In genomic region chr12:108842364-108842763, GRCh38 we compare ENCODE assay signal across 18 cellular contexts. TPM values are rescaled to one million over a fixed set of nuclear protein-coding genes. Genes with fewer than 3 reads are reported as not detected.
A peak's percentile ranks its signal among the peaks of the same experiment; 100 is the strongest.
DNase-seq lines count a peak whose midpoint lies in the region; ATAC-seq and TF ChIP-seq lines count a peak whose summit lies in the region.
"Had no signal": no experiment of that assay in that cellular context is flagged by ENCODE, and none has a peak within 500 bp of the region (broad histone marks: within the 10 kb centered on the region; RNA-seq: fewer than 3 reads in every experiment).

No MANE protein-coding gene starts in this region.

- H4K20me1 ChIP-seq in PC-3 (ENCODE audit: low read length) = no peaks in the 10 kb centered on the region

- no peak for DNase-seq in natural killer cell treated with Interleukin-12 subunit alpha and Interleukin-12 subunit beta and Interleukin-15 and Interleukin-18, amount 100 ng/mL, for 72 hours (ENCODE audit: low spot score)
- DNase-seq in natural killer cell (no peak), colonic mucosa (no peak), NCI-H526 (lab: John Stamatoyannopoulos, UW) (no peak), PC-3 (no peak)
- no peak for DNase-seq in activated CD4-positive, CD25-positive, alpha-beta regulatory T cell (lab: John Stamatoyannopoulos, UW)
- DNase-seq: activated B cell treated with CpG ODN at 0.5 μM for 24 hours; activated naive CD8-positive, alpha-beta T cell treated with anti-CD3 and anti-CD28 coated beads for 36 hours; hippocampal formation; NCI-H1694; SW 1271; tibial artery had no signal

- H3K9me3 Mint-ChIP-seq in natural killer cell treated with Interleukin-12 subunit alpha and Interleukin-12 subunit beta and Interleukin-15 and Interleukin-18, amount 100 ng/mL, for 72 hours = no peaks in the 10 kb centered on the region
- H3K9me3 Mint-ChIP-seq in natural killer cell = no peaks in the 10 kb centered on the region
- H3K9me3 Mint-ChIP-seq: activated B cell treated with CpG ODN at 0.5 μM for 24 hours had no signal

- H3K27me3 Mint-ChIP-seq in natural killer cell treated with Interleukin-12 subunit alpha and Interleukin-12 subunit beta and Interleukin-15 and Interleukin-18, amount 100 ng/mL, for 72 hours = no peaks in the 10 kb centered on the region
- H3K27me3 Mint-ChIP-seq in natural killer cell (ENCODE audit: low read depth in 2 of 2) = no peaks in the 10 kb centered on the region
- H3K27me3 Mint-ChIP-seq: activated B cell treated with CpG ODN at 0.5 μM for 24 hours; activated naive CD8-positive, alpha-beta T cell treated with anti-CD3 and anti-CD28 coated beads for 36 hours had no signal

- H3K4me1 ChIP-seq in colonic mucosa (peaks cover 11% of the 10 kb centered on the region), neutrophil (ENCODE audit: control insufficient read depth in 1 of 2, insufficient read depth in 1 of 2, low read depth in 1 of 2, low read length in 1 of 2) (peaks cover 91 to 94% of the 10 kb centered on the region in 2 experiments), PC-3 (ENCODE audit: insufficient read depth, low read length) (peaks cover 26% of the 10 kb centered on the region)

- no peaks in the 10 kb centered on the region for H3K36me3 ChIP-seq in colonic mucosa
- H3K36me3 ChIP-seq in neutrophil = peaks cover 3% of the 10 kb centered on the region
- peaks cover 17% of the 10 kb centered on the region for H3K36me3 ChIP-seq in PC-3 (ENCODE audit: low read depth, low read length)

- H3K9me3 ChIP-seq in colonic mucosa = no peaks in the 10 kb centered on the region
- no peaks in the 10 kb centered on the region for H3K9me3 ChIP-seq in neutrophil
- no peaks in the 10 kb centered on the region for H3K9me3 ChIP-seq in PC-3 (ENCODE audit: low read length)
- H3K9me3 ChIP-seq: tibial artery had no signal

- no peak overlapping the region for H2AFZ ChIP-seq in PC-3 (ENCODE audit: low read length)

- no peak overlapping the region for H3K4me2 ChIP-seq in PC-3 (ENCODE audit: low read length)

- intact Hi-C loops in natural killer cell (cut with micrococcal nuclease) = no loop called here
- intact Hi-C loops in colonic mucosa (cut with DNase I) = no loop called here
- intact Hi-C loops in PC-3 (cut with micrococcal nuclease) = no loop called here

- CTCF ChIA-PET in PC-3 (lab: Charles Lee) = no interaction called here

- H3K9me2 ChIP-seq in PC-3 (replicated peaks; ENCODE audit: low read length) = no peaks in the 10 kb centered on the region

- BruUV-seq in PC-3 (replicated peaks; lab: Mats Ljungman, UMichigan) = no TSS peak

- H3K4me1 Mint-ChIP-seq in natural killer cell treated with Interleukin-12 subunit alpha and Interleukin-12 subunit beta and Interleukin-15 and Interleukin-18, amount 100 ng/mL, for 72 hours (ENCODE audit: low read depth in 2 of 2) = peaks cover 52 to 57% of the 10 kb centered on the region in 2 donors
- peaks cover 54 to 59% of the 10 kb centered on the region in 2 donors for H3K4me1 Mint-ChIP-seq in natural killer cell

- H3K9ac ChIP-seq in colonic mucosa (ENCODE audit: low read depth in 2 of 2, low read length in 2 of 2) = no peak overlapping the region
- H3K9ac ChIP-seq in PC-3 (ENCODE audit: low read length) = no peak overlapping the region

- H3K4me3 ChIP-seq in colonic mucosa = no peak overlapping the region
- no peak overlapping the region for H3K4me3 ChIP-seq in neutrophil (ENCODE audit: low read depth in 1 of 2, low read length in 1 of 2)
- no peak overlapping the region for H3K4me3 ChIP-seq in PC-3 (ENCODE audit: low read length)
- H3K4me3 ChIP-seq: tibial artery had no signal

- H3F3A ChIP-seq in PC-3 (ENCODE audit: low read length, unreplicated experiment) = no peaks in the 10 kb centered on the region

- H3K27me3 ChIP-seq in colonic mucosa (no peaks in the 10 kb centered on the region), neutrophil (no peaks in the 10 kb centered on the region), PC-3 (ENCODE audit: low read length) (no peaks in the 10 kb centered on the region)
- H3K27me3 ChIP-seq: tibial artery had no signal

- H3K27ac Mint-ChIP-seq in natural killer cell treated with Interleukin-12 subunit alpha and Interleukin-12 subunit beta and Interleukin-15 and Interleukin-18, amount 100 ng/mL, for 72 hours = peak overlapping the region; percentile 99 to 100
- no peak overlapping the region for H3K27ac Mint-ChIP-seq in natural killer cell
- H3K27ac Mint-ChIP-seq: activated B cell treated with CpG ODN at 0.5 μM for 24 hours; activated naive CD8-positive, alpha-beta T cell treated with anti-CD3 and anti-CD28 coated beads for 36 hours had no signal

- H3K27ac ChIP-seq in colonic mucosa (peak overlapping the region; percentile 11), neutrophil (peak overlapping the region; percentile 43), PC-3 (ENCODE audit: low read length) (no peak overlapping the region)
- H3K27ac ChIP-seq: tibial artery had no signal

- POLR2A ChIA-PET in PC-3 (lab: Charles Lee; ENCODE audit: unreplicated experiment) = no interaction called here

- peaks cover 4% of the 10 kb centered on the region for H3K36me3 Mint-ChIP-seq in natural killer cell treated with Interleukin-12 subunit alpha and Interleukin-12 subunit beta and Interleukin-15 and Interleukin-18, amount 100 ng/mL, for 72 hours
- no peaks in the 10 kb centered on the region for H3K36me3 Mint-ChIP-seq in natural killer cell

- H3K4me3 Mint-ChIP-seq in natural killer cell treated with Interleukin-12 subunit alpha and Interleukin-12 subunit beta and Interleukin-15 and Interleukin-18, amount 100 ng/mL, for 72 hours = no peak overlapping the region
- H3K4me3 Mint-ChIP-seq in natural killer cell = no peak overlapping the region
- H3K4me3 Mint-ChIP-seq: activated B cell treated with CpG ODN at 0.5 μM for 24 hours; activated naive CD8-positive, alpha-beta T cell treated with anti-CD3 and anti-CD28 coated beads for 36 hours had no signal

- no peak for ATAC-seq in natural killer cell treated with Interleukin-12 subunit alpha and Interleukin-12 subunit beta and Interleukin-15 and Interleukin-18, amount 100 ng/mL, for 72 hours
- no peak for ATAC-seq in natural killer cell
- no peak for ATAC-seq in HG03432 (IDR thresholded peaks at IDR 0.05; ENCODE audit: unreplicated experiment)
- no peak for ATAC-seq in PC-3

- TF ChIP-seq CTCF in natural killer cell (IDR thresholded peaks at IDR 0.05) = no peak
- no peak for TF ChIP-seq CTCF in colonic mucosa (IDR thresholded peaks at IDR 0.05)
- no peak for TF ChIP-seq CTCF in neutrophil (IDR thresholded peaks at IDR 0.05)
- no peak for TF ChIP-seq CTCF in PC-3 (conservative IDR thresholded peaks at IDR 0.05; ENCODE audit: low read depth, low read length)

- H3K79me2 ChIP-seq in PC-3 (ENCODE audit: low read length) = peaks cover 33% of the 10 kb centered on the region

RNA-seq across cellular contexts. Expression of gene SSH1, which starts 15.0 kb away (rescaled TPM):
- 10 to 100 TPM; 40.5 to 73.9 TPM for total RNA-seq in natural killer cell treated with Interleukin-12 subunit alpha and Interleukin-12 subunit beta and Interleukin-15 and Interleukin-18, amount 100 ng/mL, for 72 hours
- total RNA-seq in natural killer cell (10 to 100 TPM; 57.4 to 74.1 (median 66.6) TPM), colonic mucosa (10 to 100 TPM; 22.5 to 29.1 TPM), PC-3 (2014; rRNA removed) (17.2 and 24.2 TPM in 2 replicates)

RNA-seq across cellular contexts. Expression of gene DAO, which starts 37.5 kb away (rescaled TPM):
- total RNA-seq in natural killer cell treated with Interleukin-12 subunit alpha and Interleukin-12 subunit beta and Interleukin-15 and Interleukin-18, amount 100 ng/mL, for 72 hours = not detected
- total RNA-seq in natural killer cell (not detected), colonic mucosa (1 to 10 TPM; 2.2 to 2.4 TPM), PC-3 (2014; rRNA removed) (not detected in 2 replicates)
- total RNA-seq: activated B cell treated with CpG ODN at 0.5 μM for 24 hours; activated naive CD8-positive, alpha-beta T cell treated with anti-CD3 and anti-CD28 coated beads for 36 hours; cerebellum; epithelial cell of proximal tubule; NCI-H460; pulmonary artery endothelial cell had no signal

Comparison
In these comparisons a context has a peak if more than half of its experiments do, and no peak if none do; other contexts are left out.
1. H3K27ac Mint-ChIP-seq: peak in natural killer cell treated with Interleukin-12 subunit alpha and Interleukin-12 subunit beta and Interleukin-15 and Interleukin-18, amount 100 ng/mL, for 72 hours (2 of 2); none in natural killer cell (0 of 2).